ENCODE assay signal across 1 cellular context in genomic region chr2:239726091-239726591, GRCh38.
TF ChIP-seq lines count a peak whose summit lies in the region.

No MANE protein-coding gene starts in this region.

TF ChIP-seq in H1, 55 proteins besides CTCF, POLR2A, EP300 and RAD21:
- TF ChIP-seq KDM5A (IDR thresholded peaks at IDR 0.05; ENCODE audit: low read length) = no peak
- no peak for TF ChIP-seq TAF7 (optimal IDR thresholded peaks at IDR 0.05; ENCODE audit: borderline replicate concordance, low read depth, low read length)
- no peak for TF ChIP-seq CREB1 (IDR thresholded peaks at IDR 0.05)
- TF ChIP-seq SIX5 (IDR thresholded peaks at IDR 0.05; ENCODE audit: low read depth, low read length) = no peak
- TF ChIP-seq CHD7 (IDR thresholded peaks at IDR 0.05; ENCODE audit: insufficient replicate concordance, low read length) = no peak
- no peak for TF ChIP-seq BACH1 (IDR thresholded peaks at IDR 0.05; ENCODE audit: low read length)
- no peak for TF ChIP-seq EZH2 (IDR thresholded peaks at IDR 0.05; ENCODE audit: low read depth, low read length, severe bottlenecking)
- TF ChIP-seq GABPA (IDR thresholded peaks at IDR 0.05; ENCODE audit: borderline replicate concordance, insufficient read depth, low read length) = no peak
- no peak for TF ChIP-seq NRF1 (IDR thresholded peaks at IDR 0.05; ENCODE audit: low read depth, low read length)
- no peak for TF ChIP-seq CHD2 (IDR thresholded peaks at IDR 0.05; ENCODE audit: low read length)
- TF ChIP-seq SP4 (IDR thresholded peaks at IDR 0.05; ENCODE audit: low read length) = no peak
- no peak for TF ChIP-seq SP1 (IDR thresholded peaks at IDR 0.05; ENCODE audit: low read depth, low read length)
- no peak for TF ChIP-seq KDM1A (IDR thresholded peaks at IDR 0.05; ENCODE audit: borderline replicate concordance, low read length)
- no peak for TF ChIP-seq EGR1 (IDR thresholded peaks at IDR 0.05; ENCODE audit: borderline replicate concordance, low read depth, low read length)
- no peak for TF ChIP-seq RNF2 (IDR thresholded peaks at IDR 0.05; ENCODE audit: borderline replicate concordance, low read depth, low read length, missing control alignments, poor library complexity, severe bottlenecking)
- no peak for TF ChIP-seq MAX (IDR thresholded peaks at IDR 0.05)
- TF ChIP-seq PHF8 (conservative IDR thresholded peaks at IDR 0.05; ENCODE audit: low read depth, low read length) = no peak
